In genomic region chr6:52303178-52303577, GRCh38 we compare ENCODE assay signal across 1 cellular context.
TF ChIP-seq lines count a peak whose summit lies in the region.

No MANE protein-coding gene starts in this region.

TF ChIP-seq in HepG2, 621 proteins besides CTCF, POLR2A, EP300 and RAD21 (continued from another document and continues in another):
- no peak for TF ChIP-seq PRDM15 (CRISPR knock-in tag; IDR thresholded peaks at IDR 0.05)
- peak; percentile 12 for TF ChIP-seq TEAD3 (CRISPR knock-in tag; optimal IDR thresholded peaks at IDR 0.05; ENCODE audit: borderline replicate concordance)
- TF ChIP-seq EED (CRISPR knock-in tag; IDR thresholded peaks at IDR 0.05) = no peak
- no peak for TF ChIP-seq ZNF691 (CRISPR knock-in tag; IDR thresholded peaks at IDR 0.05; ENCODE audit: borderline replicate concordance, low read depth)
- TF ChIP-seq NR2F6 (IDR thresholded peaks at IDR 0.05) = peak; percentile 59; the same call in 1 of the 2 replicates
- no peak for TF ChIP-seq NR2F6 (CRISPR knock-in tag; IDR thresholded peaks at IDR 0.05)
- peak; percentile 35; the same call in 1 of the 2 replicates for TF ChIP-seq RXRB (CRISPR knock-in tag; IDR thresholded peaks at IDR 0.05; ENCODE audit: borderline replicate concordance)
- TF ChIP-seq NR2F1 (CRISPR knock-in tag; IDR thresholded peaks at IDR 0.05) = peak in 1 of 2 experiments; percentile 35; a peak in 1 of 4 replicates
- TF ChIP-seq ZNF639 (CRISPR knock-in tag; conservative IDR thresholded peaks at IDR 0.05) = no peak
- TF ChIP-seq RBM39 (IDR thresholded peaks at IDR 0.05; ENCODE audit: low read depth, low read length, poor library complexity, severe bottlenecking) = no peak
- 0 out of 2 replicates have a peak, but pooled peaks have one; percentile 8 for TF ChIP-seq ELF3 (CRISPR knock-in tag; IDR thresholded peaks at IDR 0.05)
- no peak for TF ChIP-seq ZNF3 (CRISPR knock-in tag; IDR thresholded peaks at IDR 0.05)
- no peak for TF ChIP-seq DBP (CRISPR knock-in tag; IDR thresholded peaks at IDR 0.05; ENCODE audit: not compliant biosample characterization)
- no peak for TF ChIP-seq ARHGAP35 (CRISPR knock-in tag; IDR thresholded peaks at IDR 0.05; ENCODE audit: borderline replicate concordance)
- no peak for TF ChIP-seq PCBP1 (IDR thresholded peaks at IDR 0.05; ENCODE audit: borderline replicate concordance, low read depth, low read length)
- no peak for TF ChIP-seq ZNF589 (CRISPR knock-in tag; conservative IDR thresholded peaks at IDR 0.05)
- peak; percentile 59; the same call in 1 of the 2 replicates for TF ChIP-seq ZNF274 (CRISPR knock-in tag; IDR thresholded peaks at IDR 0.05)
- peak; percentile 29; the same call in 1 of the 2 replicates for TF ChIP-seq HDAC2 (CRISPR knock-in tag; IDR thresholded peaks at IDR 0.05)
- TF ChIP-seq SP1 (IDR thresholded peaks at IDR 0.05) = no peak
- TF ChIP-seq SP1 (CRISPR knock-in tag; IDR thresholded peaks at IDR 0.05) = 0 out of 2 replicates have a peak, but pooled peaks have one; percentile 28
- TF ChIP-seq ZNF234 (CRISPR knock-in tag; conservative IDR thresholded peaks at IDR 0.05) = no peak
- no peak for TF ChIP-seq ZNF275 (CRISPR knock-in tag; IDR thresholded peaks at IDR 0.05; ENCODE audit: borderline replicate concordance)
- TF ChIP-seq ETV6 (CRISPR knock-in tag; conservative IDR thresholded peaks at IDR 0.05) = no peak
- no peak for TF ChIP-seq ZMYM2 (CRISPR knock-in tag; IDR thresholded peaks at IDR 0.05)
- 0 out of 2 replicates have a peak, but pooled peaks have one; percentile 36 for TF ChIP-seq ZSCAN21 (CRISPR knock-in tag; IDR thresholded peaks at IDR 0.05; ENCODE audit: borderline replicate concordance)
- TF ChIP-seq ZBTB7B (CRISPR knock-in tag; IDR thresholded peaks at IDR 0.05) = no peak
- no peak for TF ChIP-seq ZNF572 (CRISPR knock-in tag; IDR thresholded peaks at IDR 0.05)
- TF ChIP-seq IRF2 (CRISPR knock-in tag; IDR thresholded peaks at IDR 0.05) = peak; percentile 26; the same call in 1 of the 2 replicates
- TF ChIP-seq MAF1 (CRISPR knock-in tag; IDR thresholded peaks at IDR 0.05; ENCODE audit: borderline replicate concordance) = no peak
- TF ChIP-seq SSRP1 (CRISPR knock-in tag; IDR thresholded peaks at IDR 0.05) = 0 out of 2 replicates have a peak, but pooled peaks have one; percentile 55
- no peak for TF ChIP-seq KDM6A (CRISPR knock-in tag; IDR thresholded peaks at IDR 0.05; ENCODE audit: low read depth)
- TF ChIP-seq ZNF761 (CRISPR knock-in tag; conservative IDR thresholded peaks at IDR 0.05) = no peak
- peak; percentile 8; the same call in 1 of the 2 replicates for TF ChIP-seq HNF4A (CRISPR knock-in tag; IDR thresholded peaks at IDR 0.05)
- peak; percentile 45; the same call in 1 of the 2 replicates for TF ChIP-seq BCL3 (CRISPR knock-in tag; IDR thresholded peaks at IDR 0.05)
- no peak for TF ChIP-seq RFX1 (IDR thresholded peaks at IDR 0.05)
- TF ChIP-seq ZNF687 (CRISPR knock-in tag; IDR thresholded peaks at IDR 0.05) = peak; percentile 62
- TF ChIP-seq KLF13 (CRISPR knock-in tag; IDR thresholded peaks at IDR 0.05) = no peak
- TF ChIP-seq ZMYM3 (CRISPR knock-in tag; IDR thresholded peaks at IDR 0.05) = 0 out of 2 replicates have a peak, but pooled peaks have one; percentile 16
- TF ChIP-seq ZFP36L2 (CRISPR knock-in tag; IDR thresholded peaks at IDR 0.05) = no peak
- TF ChIP-seq ZNF724P (CRISPR knock-in tag; IDR thresholded peaks at IDR 0.05; ENCODE audit: borderline replicate concordance) = no peak
- no peak for TF ChIP-seq HOXA5 (CRISPR knock-in tag; IDR thresholded peaks at IDR 0.05)
- TF ChIP-seq ATF7 (IDR thresholded peaks at IDR 0.05) = no peak
- TF ChIP-seq ATF7 (CRISPR knock-in tag; IDR thresholded peaks at IDR 0.05) = no peak
- peak; percentile 44 for TF ChIP-seq RARA (CRISPR knock-in tag; IDR thresholded peaks at IDR 0.05)
- no peak for TF ChIP-seq PHF5A (CRISPR knock-in tag; IDR thresholded peaks at IDR 0.05; ENCODE audit: low read depth, unreplicated experiment)
- no peak for TF ChIP-seq MAFG (CRISPR knock-in tag; IDR thresholded peaks at IDR 0.05)
- no peak for TF ChIP-seq GPN1 (CRISPR knock-in tag; IDR thresholded peaks at IDR 0.05; ENCODE audit: borderline replicate concordance)
- no peak for TF ChIP-seq CREB3 (CRISPR knock-in tag; IDR thresholded peaks at IDR 0.05)
- no peak for TF ChIP-seq PITX1 (CRISPR knock-in tag; IDR thresholded peaks at IDR 0.05)
- TF ChIP-seq DMAP1 (CRISPR knock-in tag; IDR thresholded peaks at IDR 0.05) = no peak
- TF ChIP-seq ZNF619 (CRISPR knock-in tag; IDR thresholded peaks at IDR 0.05) = no peak
- TF ChIP-seq PRPF4 (IDR thresholded peaks at IDR 0.05; ENCODE audit: low read depth, low read length, poor library complexity, severe bottlenecking) = no peak
- peak; percentile 71; the same call in 1 of the 2 replicates for TF ChIP-seq ZNF292 (CRISPR knock-in tag; IDR thresholded peaks at IDR 0.05; ENCODE audit: borderline replicate concordance, low read depth)
- no peak for TF ChIP-seq ZNF503 (CRISPR knock-in tag; IDR thresholded peaks at IDR 0.05)
- TF ChIP-seq ONECUT2 (CRISPR knock-in tag; IDR thresholded peaks at IDR 0.05) = peak; percentile 62; the same call in 1 of the 2 replicates
- no peak for TF ChIP-seq ZNF33A (CRISPR knock-in tag; IDR thresholded peaks at IDR 0.05; ENCODE audit: borderline replicate concordance)
- no peak for TF ChIP-seq HNRNPL (IDR thresholded peaks at IDR 0.05; ENCODE audit: low read depth, low read length)
- no peak for TF ChIP-seq AGO2 (optimal IDR thresholded peaks at IDR 0.05; ENCODE audit: low read depth, low read length)
- TF ChIP-seq RFXANK (CRISPR knock-in tag; IDR thresholded peaks at IDR 0.05) = no peak
- no peak for TF ChIP-seq ZNF713 (CRISPR knock-in tag; IDR thresholded peaks at IDR 0.05)
- TF ChIP-seq NCOA2 (CRISPR knock-in tag; IDR thresholded peaks at IDR 0.05) = peak; percentile 39; the same call in 1 of the 2 replicates
